In the genomic region with DNA sequence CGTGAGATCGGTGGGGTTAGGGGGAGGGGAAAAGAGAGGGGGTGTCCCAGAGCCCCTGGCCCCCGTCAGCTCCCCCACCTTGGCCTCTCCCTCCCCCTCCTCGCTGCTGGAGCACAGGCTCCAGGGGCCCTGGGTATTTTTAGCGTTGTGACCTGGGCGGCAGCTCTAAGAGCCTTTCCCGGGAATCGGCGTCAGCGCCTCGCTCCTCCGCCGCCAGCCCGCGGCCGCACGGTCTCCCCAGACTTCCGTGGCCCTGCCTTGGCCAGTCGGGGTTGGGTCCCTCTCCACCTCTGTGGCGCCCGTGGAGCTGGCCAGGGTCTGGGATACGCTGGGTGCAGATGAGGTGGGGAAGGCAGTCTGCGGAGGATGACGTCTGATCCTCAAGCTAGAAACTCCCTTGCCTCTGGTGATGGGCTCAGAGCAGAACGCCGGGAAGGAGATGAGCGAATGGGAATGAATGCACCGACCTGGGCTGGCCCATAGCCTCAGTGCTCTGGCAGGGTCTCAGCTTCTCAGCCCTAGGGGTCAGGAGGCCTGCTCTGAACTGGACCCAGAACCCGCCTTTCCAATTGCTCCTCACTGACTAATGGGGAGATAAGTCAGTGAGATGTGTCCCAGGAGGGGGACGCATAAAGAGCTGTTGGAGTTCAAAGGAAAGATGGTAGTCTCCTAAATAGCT, we compare ENCODE assay signal across 1 cellular context.
TF ChIP-seq lines count a peak whose summit lies in the region.

No MANE protein-coding gene starts in this region.

TF ChIP-seq in K562, 482 proteins besides CTCF, POLR2A, EP300 and RAD21 (continued from another document):
- TF ChIP-seq MGA (IDR thresholded peaks at IDR 0.05): no peak; the same call in 1 of the 2 replicates
- no peak for TF ChIP-seq CHAMP1 (IDR thresholded peaks at IDR 0.05)
- TF ChIP-seq, protein P1, sequence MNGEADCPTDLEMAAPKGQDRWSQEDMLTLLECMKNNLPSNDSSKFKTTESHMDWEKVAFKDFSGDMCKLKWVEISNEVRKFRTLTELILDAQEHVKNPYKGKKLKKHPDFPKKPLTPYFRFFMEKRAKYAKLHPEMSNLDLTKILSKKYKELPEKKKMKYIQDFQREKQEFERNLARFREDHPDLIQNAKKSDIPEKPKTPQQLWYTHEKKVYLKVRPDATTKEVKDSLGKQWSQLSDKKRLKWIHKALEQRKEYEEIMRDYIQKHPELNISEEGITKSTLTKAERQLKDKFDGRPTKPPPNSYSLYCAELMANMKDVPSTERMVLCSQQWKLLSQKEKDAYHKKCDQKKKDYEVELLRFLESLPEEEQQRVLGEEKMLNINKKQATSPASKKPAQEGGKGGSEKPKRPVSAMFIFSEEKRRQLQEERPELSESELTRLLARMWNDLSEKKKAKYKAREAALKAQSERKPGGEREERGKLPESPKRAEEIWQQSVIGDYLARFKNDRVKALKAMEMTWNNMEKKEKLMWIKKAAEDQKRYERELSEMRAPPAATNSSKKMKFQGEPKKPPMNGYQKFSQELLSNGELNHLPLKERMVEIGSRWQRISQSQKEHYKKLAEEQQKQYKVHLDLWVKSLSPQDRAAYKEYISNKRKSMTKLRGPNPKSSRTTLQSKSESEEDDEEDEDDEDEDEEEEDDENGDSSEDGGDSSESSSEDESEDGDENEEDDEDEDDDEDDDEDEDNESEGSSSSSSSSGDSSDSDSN (IDR thresholded peaks at IDR 0.05; ENCODE audit: borderline replicate concordance in 1 of 2, low read depth in 2 of 2, low read length in 2 of 2): peak in 1 of 2 experiments; percentile 77; a peak in 2 of 4 replicates
- no peak for TF ChIP-seq ZBTB49 (CRISPR knock-in tag; IDR thresholded peaks at IDR 0.05; ENCODE audit: borderline replicate concordance)
